1 cellular context compared by ENCODE assay signal in genomic region chr1:54409156-54410142, GRCh38.
A peak's percentile ranks its signal among the peaks of the same experiment; 100 is the strongest.
TF ChIP-seq lines count a peak whose summit lies in the region.

No MANE protein-coding gene starts in this region.

TF ChIP-seq in K562, 482 proteins besides CTCF, POLR2A, EP300 and RAD21 (continued from another document and continues in another):
- TF ChIP-seq POLR3A (IDR thresholded peaks at IDR 0.05; ENCODE audit: borderline replicate concordance, extremely low read depth, insufficient read depth, insufficient read length) (no peak), MLLT1 (IDR thresholded peaks at IDR 0.05) (peak; percentile 46 to 64), TRIM28 (IDR thresholded peaks at IDR 0.05) (no peak; the same call in 1 of the 2 replicates), ATF2 (CRISPR knock-in tag; IDR thresholded peaks at IDR 0.05) (no peak), IFI16 (CRISPR knock-in tag; IDR thresholded peaks at IDR 0.05) (no peak), BCL6 (CRISPR knock-in tag; IDR thresholded peaks at IDR 0.05) (no peak), ZNF511 (CRISPR knock-in tag; IDR thresholded peaks at IDR 0.05) (no peak), THRAP3 (IDR thresholded peaks at IDR 0.05; ENCODE audit: borderline replicate concordance) (no peak), E2F3 (CRISPR knock-in tag; IDR thresholded peaks at IDR 0.05) (no peak), ZNF77 (CRISPR knock-in tag; IDR thresholded peaks at IDR 0.05) (no peak), STAT5B (CRISPR knock-in tag; IDR thresholded peaks at IDR 0.05) (no peak), ARID2 (IDR thresholded peaks at IDR 0.05) (0 out of 2 replicates have a peak, but pooled peaks have one; percentile 36), JUNB (CRISPR knock-in tag; conservative IDR thresholded peaks at IDR 0.05) (no peak), REST (CRISPR knock-in tag; IDR thresholded peaks at IDR 0.05; ENCODE audit: low read depth) (no peak), ZNF197 (CRISPR knock-in tag; IDR thresholded peaks at IDR 0.05; ENCODE audit: low read depth) (no peak), FOXP4 (CRISPR knock-in tag; IDR thresholded peaks at IDR 0.05; ENCODE audit: borderline replicate concordance) (peak; percentile 86; the same call in 1 of the 2 replicates), MTA2 (IDR thresholded peaks at IDR 0.05; ENCODE audit: low read depth) (peak; percentile 40; the same call in 1 of the 2 replicates), POLR2G (IDR thresholded peaks at IDR 0.05; ENCODE audit: low read depth, low read length) (no peak), CXXC5 (CRISPR knock-in tag; IDR thresholded peaks at IDR 0.05) (peak; percentile 41; the same call in 1 of the 2 replicates), ZNF146 (CRISPR knock-in tag; IDR thresholded peaks at IDR 0.05; ENCODE audit: unreplicated experiment) (no peak), ZNF395 (CRISPR knock-in tag; IDR thresholded peaks at IDR 0.05) (no peak), ZNF589 (CRISPR knock-in tag; IDR thresholded peaks at IDR 0.05; ENCODE audit: low read depth) (no peak), ZNF398 (CRISPR knock-in tag; IDR thresholded peaks at IDR 0.05) (no peak), MTF1 (CRISPR knock-in tag; IDR thresholded peaks at IDR 0.05; ENCODE audit: borderline replicate concordance) (no peak), SMARCA5 (IDR thresholded peaks at IDR 0.05) (peak; percentile 16; the same call in 1 of the 2 replicates), PML (IDR thresholded peaks at IDR 0.05; ENCODE audit: low read length) (no peak), TBL1XR1 (IDR thresholded peaks at IDR 0.05; ENCODE audit: low read length in 2 of 2) (peak in 1 of 2 experiments; percentile 18; a peak in 2 of 4 replicates), TCFL5 (CRISPR knock-in tag; conservative IDR thresholded peaks at IDR 0.05) (no peak), ZBTB33 (CRISPR knock-in tag; IDR thresholded peaks at IDR 0.05) (peak; percentile 36; the same call in 1 of the 2 replicates), CC2D1A (IDR thresholded peaks at IDR 0.05) (0 out of 2 replicates have a peak, but pooled peaks have one; percentile 23), DEAF1 (CRISPR knock-in tag; IDR thresholded peaks at IDR 0.05) (no peak), NRF1 (conservative IDR thresholded peaks at IDR 0.05 in 1 of 2, IDR thresholded peaks at IDR 0.05 in 1 of 2) (peak; percentile 54 to 72), CBX2 (IDR thresholded peaks at IDR 0.05; ENCODE audit: insufficient read depth, low read length, poor library complexity, severe bottlenecking) (no peak), ZNF778 (CRISPR knock-in tag; IDR thresholded peaks at IDR 0.05) (no peak), SETDB1 (IDR thresholded peaks at IDR 0.05; ENCODE audit: low read length) (no peak), LARP7 (IDR thresholded peaks at IDR 0.05) (peak; percentile 74; the same call in 1 of the 2 replicates), TARDBP (IDR thresholded peaks at IDR 0.05) (no peak; the same call in 1 of the 2 replicates), SNRNP70 (optimal IDR thresholded peaks at IDR 0.05; ENCODE audit: low read depth, low read length) (no peak), UBTF (IDR thresholded peaks at IDR 0.05; ENCODE audit: borderline replicate concordance in 1 of 2, low read depth in 2 of 2, low read length in 2 of 2) (0 out of 4 replicates have a peak, but pooled peaks of 1 of the 2 experiments have one; percentile 31), ZNF124 (CRISPR knock-in tag; IDR thresholded peaks at IDR 0.05) (no peak), ZBTB34 (CRISPR knock-in tag; IDR thresholded peaks at IDR 0.05) (no peak)
